In genomic region chr20:37382539-37383120, GRCh38 we compare ENCODE assay signal across 1 cellular context.
TF ChIP-seq lines count a peak whose summit lies in the region.

No MANE protein-coding gene starts in this region.

TF ChIP-seq in IMR-90, 13 proteins besides CTCF, POLR2A, EP300 and RAD21:
- no peak for TF ChIP-seq MXI1 (IDR thresholded peaks at IDR 0.05; ENCODE audit: borderline replicate concordance, low read depth, low read length)
- no peak for TF ChIP-seq NFE2L2 (IDR thresholded peaks at IDR 0.05; ENCODE audit: low read depth, low read length)
- TF ChIP-seq FOS (IDR thresholded peaks at IDR 0.05; ENCODE audit: low read depth, low read length), result no peak
- no peak for TF ChIP-seq ELK1 (IDR thresholded peaks at IDR 0.05; ENCODE audit: borderline replicate concordance, low read depth, low read length)
- no peak for TF ChIP-seq BHLHE40 (IDR thresholded peaks at IDR 0.05; ENCODE audit: low read depth, low read length)
- no peak for TF ChIP-seq SMC3 (IDR thresholded peaks at IDR 0.05; ENCODE audit: low read depth, low read length)
- no peak for TF ChIP-seq CEBPB (IDR thresholded peaks at IDR 0.05; ENCODE audit: low read depth, low read length)
- no peak for TF ChIP-seq CHD1 (IDR thresholded peaks at IDR 0.05; ENCODE audit: low read depth, low read length)
- TF ChIP-seq RFX5 (IDR thresholded peaks at IDR 0.05; ENCODE audit: low read depth, low read length), result no peak
- no peak for TF ChIP-seq RCOR1 (IDR thresholded peaks at IDR 0.05; ENCODE audit: insufficient replicate concordance, low read length)
- TF ChIP-seq MAFK (IDR thresholded peaks at IDR 0.05; ENCODE audit: low read depth, low read length), result no peak
- no peak for TF ChIP-seq MAZ (IDR thresholded peaks at IDR 0.05; ENCODE audit: borderline replicate concordance, low read depth, low read length)
- TF ChIP-seq USF2 (IDR thresholded peaks at IDR 0.05; ENCODE audit: low read depth, low read length), result no peak
